Comparison of ENCODE assay signal across 10 cellular contexts in genomic region chr15:40595219-40595618, GRCh38. TPM values are rescaled to one million over a fixed set of nuclear protein-coding genes. Genes with fewer than 3 reads are reported as not detected.
DNase-seq lines count a peak whose midpoint lies in the region; ATAC-seq and TF ChIP-seq lines count a peak whose summit lies in the region.
"Had no signal": no experiment of that assay in that cellular context is flagged by ENCODE, and none has a peak within 500 bp of the region (broad histone marks: within the 10 kb centered on the region; RNA-seq: fewer than 3 reads in every experiment).

No MANE protein-coding gene starts in this region.

- H3K4me1 ChIP-seq in hepatocyte (ENCODE audit: insufficient read depth): peaks cover 6% of the 10 kb centered on the region

- H3K27ac Mint-ChIP-seq in activated T-cell treated with anti-CD3 and anti-CD28 coated beads, Interleukin-2, amount 50 U/mL, for 72 hours: peak overlapping the region; percentile 24
- no peak overlapping the region for H3K27ac Mint-ChIP-seq in WTC11
- peak overlapping the region; percentile 97 for H3K27ac Mint-ChIP-seq in stimulated activated memory B cell treated with anti-CD40 and anti-IgM and Interleukin-4, amounts not matched to agents 10 μg/mL and 1 μg/mL and 100 μg/mL, for 72 hours

- no peak overlapping the region for H3K27ac ChIP-seq in hepatocyte

- H4K20me1 ChIP-seq in hepatocyte (ENCODE audit: insufficient read depth, poor library complexity, severe bottlenecking): no peaks in the 10 kb centered on the region

- DNase-seq in activated T-cell treated with anti-CD3 and anti-CD28 coated beads, Interleukin-2, amount 50 U/mL, for 72 hours: no peak
- DNase-seq in activated T-cell treated with anti-CD3 and anti-CD28 coated beads, Interleukin-2, amount 50 U/mL, for 48 hours: no peak
- DNase-seq in WTC11 (ENCODE audit: low spot score): no peak
- no peak for DNase-seq in hepatocyte (ENCODE audit: low spot score)
- DNase-seq in SW480 (ENCODE audit: low spot score): no peak
- no peak for DNase-seq in NCI-H82 treated with DMSO at 0.1 percent for 48 hours (lab: John Stamatoyannopoulos, UW; ENCODE audit: unreplicated experiment)
- no peak for DNase-seq in SK-N-DZ (ENCODE audit: low spot score)
- DNase-seq: activated CD4-positive, alpha-beta T cell treated with anti-CD3 and anti-CD28 coated beads, Interleukin-2, amount 50 U/mL, for 4 hours; stimulated activated naive CD4-positive, alpha-beta T cell had no signal

- H3K9me3 Mint-ChIP-seq in activated T-cell treated with anti-CD3 and anti-CD28 coated beads, Interleukin-2, amount 50 U/mL, for 72 hours: no peaks in the 10 kb centered on the region
- H3K9me3 Mint-ChIP-seq in WTC11: no peaks in the 10 kb centered on the region
- no peaks in the 10 kb centered on the region for H3K9me3 Mint-ChIP-seq in stimulated activated memory B cell treated with anti-CD40 and anti-IgM and Interleukin-4, amounts not matched to agents 10 μg/mL and 1 μg/mL and 100 μg/mL, for 72 hours

- ATAC-seq in activated T-cell treated with anti-CD3 and anti-CD28 coated beads, Interleukin-2, amount 50 U/mL, for 72 hours (replicated peaks in 1 of 2): no peak
- ATAC-seq in WTC11: no peak
- no peak for ATAC-seq in stimulated activated memory B cell treated with anti-CD40 and anti-IgM and Interleukin-4, amounts not matched to agents 10 μg/mL and 1 μg/mL and 100 μg/mL, for 72 hours

- 42% methylated on average over 5 of the region's 5 CpGs for whole genome bisulfite sequencing in hepatocyte (ENCODE audit: low lambda C conversion rate, missing lambda C conversion rate)

- no peak for TF ChIP-seq CTCF in WTC11 (IDR thresholded peaks at IDR 0.05)
- TF ChIP-seq CTCF in hepatocyte (IDR thresholded peaks at IDR 0.05; ENCODE audit: poor library complexity): no peak

- peaks cover 39% of the 10 kb centered on the region for H3K79me2 ChIP-seq in hepatocyte

- H3K9me3 ChIP-seq in hepatocyte (ENCODE audit: low read depth): no peaks in the 10 kb centered on the region

- peak overlapping the region; percentile 74 for H3K4me2 ChIP-seq in hepatocyte

- H3K36me3 Mint-ChIP-seq in activated T-cell treated with anti-CD3 and anti-CD28 coated beads, Interleukin-2, amount 50 U/mL, for 72 hours (ENCODE audit: insufficient read depth in 2 of 2): peaks cover 1 to 3% of the 10 kb centered on the region in 2 donors
- H3K36me3 Mint-ChIP-seq in WTC11: no peaks in the 10 kb centered on the region
- H3K36me3 Mint-ChIP-seq in stimulated activated memory B cell treated with anti-CD40 and anti-IgM and Interleukin-4, amounts not matched to agents 10 μg/mL and 1 μg/mL and 100 μg/mL, for 72 hours: no peaks in the 10 kb centered on the region

- H3K27me3 Mint-ChIP-seq in activated T-cell treated with anti-CD3 and anti-CD28 coated beads, Interleukin-2, amount 50 U/mL, for 72 hours (ENCODE audit: low read depth): peaks cover 7% of the 10 kb centered on the region
- H3K27me3 Mint-ChIP-seq in WTC11 (ENCODE audit: low read depth): no peaks in the 10 kb centered on the region; the same call in 1 of the 2 replicates
- no peaks in the 10 kb centered on the region for H3K27me3 Mint-ChIP-seq in stimulated activated memory B cell treated with anti-CD40 and anti-IgM and Interleukin-4, amounts not matched to agents 10 μg/mL and 1 μg/mL and 100 μg/mL, for 72 hours

- CTCF ChIA-PET in WTC11 (lab: Charles Lee): interaction anchor here (0.6 to 1.0 kb wide), 2 partner anchors 193 to 264 kb away, joined by 3 read pairs; no protein-coding TSS in a partner anchor

- H2AFZ ChIP-seq in hepatocyte: peak overlapping the region; percentile 55

- peak overlapping the region; percentile 39 for H3K4me3 ChIP-seq in hepatocyte

- H3K4me3 Mint-ChIP-seq in activated T-cell treated with anti-CD3 and anti-CD28 coated beads, Interleukin-2, amount 50 U/mL, for 72 hours: peak overlapping the region; percentile 85 to 90
- peak overlapping the region; percentile 92 for H3K4me3 Mint-ChIP-seq in WTC11
- peak overlapping the region; percentile 94 for H3K4me3 Mint-ChIP-seq in stimulated activated memory B cell treated with anti-CD40 and anti-IgM and Interleukin-4, amounts not matched to agents 10 μg/mL and 1 μg/mL and 100 μg/mL, for 72 hours

- no peaks in the 10 kb centered on the region for H3K9me2 ChIP-seq in hepatocyte (replicated peaks; ENCODE audit: insufficient read depth)

- POLR2A ChIA-PET in WTC11 (lab: Charles Lee): interaction anchor here (1.0 kb wide), 1 partner anchor 26 kb away, joined by 3 read pairs; the partner anchor contains the start of gene RPUSD2

- H3K36me3 ChIP-seq in hepatocyte (replicated peaks; ENCODE audit: insufficient read depth, low read depth): no peaks in the 10 kb centered on the region

- peaks cover 26% of the 10 kb centered on the region for H3K4me1 Mint-ChIP-seq in activated T-cell treated with anti-CD3 and anti-CD28 coated beads, Interleukin-2, amount 50 U/mL, for 72 hours (ENCODE audit: low read depth)
- peaks cover 27% of the 10 kb centered on the region for H3K4me1 Mint-ChIP-seq in WTC11
- H3K4me1 Mint-ChIP-seq in stimulated activated memory B cell treated with anti-CD40 and anti-IgM and Interleukin-4, amounts not matched to agents 10 μg/mL and 1 μg/mL and 100 μg/mL, for 72 hours: peaks cover 18% of the 10 kb centered on the region

- H3K27me3 ChIP-seq in hepatocyte: no peaks in the 10 kb centered on the region

TF ChIP-seq in WTC11, 78 proteins besides CTCF, POLR2A, EP300 and RAD21:
- TF ChIP-seq JAZF1 (CRISPR knock-in tag; IDR thresholded peaks at IDR 0.05) (no peak), ZNF121 (CRISPR knock-in tag; IDR thresholded peaks at IDR 0.05) (no peak), ZNF425 (CRISPR knock-in tag; conservative IDR thresholded peaks at IDR 0.05) (no peak), MAX (CRISPR knock-in tag; IDR thresholded peaks at IDR 0.05) (no peak), TCF7 (CRISPR knock-in tag; IDR thresholded peaks at IDR 0.05; ENCODE audit: low read depth) (no peak), HMGXB4 (CRISPR knock-in tag; IDR thresholded peaks at IDR 0.05) (no peak)
- TF ChIP-seq, protein P1, sequence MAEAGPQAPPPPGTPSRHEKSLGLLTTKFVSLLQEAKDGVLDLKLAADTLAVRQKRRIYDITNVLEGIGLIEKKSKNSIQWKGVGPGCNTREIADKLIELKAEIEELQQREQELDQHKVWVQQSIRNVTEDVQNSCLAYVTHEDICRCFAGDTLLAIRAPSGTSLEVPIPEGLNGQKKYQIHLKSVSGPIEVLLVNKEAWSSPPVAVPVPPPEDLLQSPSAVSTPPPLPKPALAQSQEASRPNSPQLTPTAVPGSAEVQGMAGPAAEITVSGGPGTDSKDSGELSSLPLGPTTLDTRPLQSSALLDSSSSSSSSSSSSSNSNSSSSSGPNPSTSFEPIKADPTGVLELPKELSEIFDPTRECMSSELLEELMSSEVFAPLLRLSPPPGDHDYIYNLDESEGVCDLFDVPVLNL (CRISPR knock-in tag; IDR thresholded peaks at IDR 0.05; ENCODE audit: borderline replicate concordance, low read depth): no peak

RNA-seq across cellular contexts. Expression of gene KNL1, which starts 1.2 kb away (rescaled TPM):
- total RNA-seq in activated T-cell treated with anti-CD3 and anti-CD28 coated beads, Interleukin-2, amount 50 U/mL, for 72 hours: 10 to 100 TPM; 32.5 to 34.1 TPM
- total RNA-seq in WTC11 (2021) (18.4 to 24.0 TPM (median 21.1 TPM) in 3 replicates), hepatocyte (10.0 and 15.7 TPM in 2 replicates)
- 2.9 and 3.0 TPM in 2 replicates for polyA plus RNA-seq in hepatocyte
- polyA plus RNA-seq in SK-N-DZ (2014; cell fraction: cytosol; rRNA removed): 28.3 and 35.1 TPM in 2 replicates
- polyA plus RNA-seq in SK-N-DZ (2014; cell fraction: nucleus; rRNA removed): 23.3 and 24.3 TPM in 2 replicates

RNA-seq across cellular contexts. Expression of gene RPUSD2, which starts 26.1 kb away (rescaled TPM):
- total RNA-seq in activated T-cell treated with anti-CD3 and anti-CD28 coated beads, Interleukin-2, amount 50 U/mL, for 72 hours: 10 to 100 TPM; 11.3 to 12.9 TPM
- total RNA-seq in WTC11 (2021) (28.5 to 34.2 TPM (median 30.8 TPM) in 3 replicates), hepatocyte (7.1 and 11.5 TPM in 2 replicates)
- polyA plus RNA-seq in hepatocyte: 8.6 and 13.4 TPM in 2 replicates
- 18.4 and 20.7 TPM in 2 replicates for polyA plus RNA-seq in SK-N-DZ (2014; cell fraction: cytosol; rRNA removed)
- 9.3 and 16.6 TPM in 2 replicates for polyA plus RNA-seq in SK-N-DZ (2014; cell fraction: nucleus; rRNA removed)

RNA-seq across cellular contexts. Expression of gene CCDC32, which starts 30.4 kb away (rescaled TPM):
- 10 to 100 TPM; 34.8 to 38.1 TPM for total RNA-seq in activated T-cell treated with anti-CD3 and anti-CD28 coated beads, Interleukin-2, amount 50 U/mL, for 72 hours
- total RNA-seq in WTC11 (2021) (12.8 to 15.6 TPM (median 13.7 TPM) in 3 replicates), hepatocyte (25.7 and 50.8 TPM in 2 replicates)
- 15.1 and 30.9 TPM in 2 replicates for polyA plus RNA-seq in hepatocyte
- 10.5 and 12.5 TPM in 2 replicates for polyA plus RNA-seq in SK-N-DZ (2014; cell fraction: cytosol; rRNA removed)
- 10.4 and 11.5 TPM in 2 replicates for polyA plus RNA-seq in SK-N-DZ (2014; cell fraction: nucleus; rRNA removed)
